In the genomic region with DNA sequence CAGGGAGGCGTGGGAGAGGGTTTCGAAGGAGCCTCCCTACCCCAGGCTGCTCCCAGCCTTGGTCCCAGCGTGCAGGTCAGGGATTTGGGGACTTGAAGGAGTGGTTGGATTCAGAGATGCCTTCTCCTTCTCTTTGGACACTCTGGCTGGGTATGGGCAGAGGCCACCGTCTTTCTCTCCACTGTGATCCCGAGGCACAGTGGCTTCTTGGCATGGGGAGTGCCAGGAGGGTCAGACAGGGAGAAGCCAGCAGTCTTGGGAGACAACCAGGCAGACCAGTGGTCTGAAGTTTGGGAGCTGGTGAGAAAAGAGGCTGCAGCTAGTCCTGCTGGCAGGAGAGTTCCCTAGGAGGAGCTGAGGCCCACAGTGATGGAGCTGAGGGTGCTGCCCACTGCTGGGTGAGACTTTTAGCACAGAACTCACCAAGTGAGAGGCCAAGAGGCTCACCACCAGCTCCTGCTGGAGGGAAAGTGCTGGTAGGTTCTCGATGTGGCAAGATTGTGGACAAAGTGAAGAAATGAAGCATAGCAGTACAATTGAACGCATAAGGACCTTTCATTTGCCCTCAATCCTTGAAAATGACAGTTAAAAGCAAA, we compare ENCODE assay signal across 13 cellular contexts. TPM values are rescaled to one million over a fixed set of nuclear protein-coding genes. Genes with fewer than 3 reads are reported as not detected.
DNase-seq lines count a peak whose midpoint lies in the region; ATAC-seq and TF ChIP-seq lines count a peak whose summit lies in the region.
"Had no signal": no experiment of that assay in that cellular context is flagged by ENCODE, and none has a peak within 500 bp of the region (broad histone marks: within the 10 kb centered on the region; RNA-seq: fewer than 3 reads in every experiment).

No MANE protein-coding gene starts in this region.

- no peaks in the 10 kb centered on the region for H3K9me3 ChIP-seq in mammary epithelial cell (replicated peaks; ENCODE audit: insufficient read depth, low read length)
- H3K9me3 ChIP-seq: adrenal gland, HAP-1 had no signal

- H3K27me3 ChIP-seq in mammary epithelial cell (ENCODE audit: insufficient read depth, low read length) = no peaks in the 10 kb centered on the region
- H3K27me3 ChIP-seq: adrenal gland had no signal

- no peak overlapping the region for H3K4me2 ChIP-seq in mammary epithelial cell (ENCODE audit: insufficient read depth, low read depth, low read length)

- H3K4me1 ChIP-seq in mammary epithelial cell (ENCODE audit: insufficient read depth, low read length) = no peaks in the 10 kb centered on the region
- H3K4me1 ChIP-seq: adrenal gland, HAP-1 had no signal

- H3K4me3 ChIP-seq in mammary epithelial cell (replicated peaks in 1 of 3; ENCODE audit: insufficient read depth in 1 of 3, low read depth in 2 of 3, low read length in 3 of 3) = no peak overlapping the region
- H3K4me3 ChIP-seq: adrenal gland, HAP-1 had no signal

- CTCF ChIA-PET in mammary epithelial cell (lab: Charles Lee; ENCODE audit: low non-redundant PET) = interaction anchor here (1.0 kb wide), 1 partner anchor 35 kb away, joined by 5 read pairs; no protein-coding TSS in a partner anchor

- no peak overlapping the region for H3K9ac ChIP-seq in mammary epithelial cell (ENCODE audit: insufficient read depth, low read length)

- intact Hi-C loops in mammary epithelial cell (cut with micrococcal nuclease) = no loop called here

- H2AFZ ChIP-seq in mammary epithelial cell (ENCODE audit: low read depth, low read length) = no peak overlapping the region

- DNase-seq in AG20443 (ENCODE audit: low spot score) = peak; percentile 39
- DNase-seq in M059J (ENCODE audit: low read depth) = peak; percentile 10
- DNase-seq in myocyte (ENCODE audit: low read depth) = peak; percentile 30
- no peak for DNase-seq in NCI-H2196 (lab: John Stamatoyannopoulos, UW; ENCODE audit: unreplicated experiment)
- no peak for DNase-seq in activated effector memory CD4-positive, alpha-beta T cell treated with Interleukin-2 at 50 U/mL for 16 hours
- DNase-seq in mammary epithelial cell = no peak
- DNase-seq: activated CD4-positive, CD25-positive, alpha-beta regulatory T cell treated with anti-CD3 and anti-CD28 coated beads, Interleukin-2, amount 50 U/mL, for 72 hours; kidney glomerular epithelial cell; NCI-H2081 treated with DMSO at 0.1 percent for 48 hours had no signal

- 89% methylated on average over 4 of the region's 7 CpGs for WGBS in mammary epithelial cell (ENCODE audit: low coverage, missing lambda C conversion rate)

- no peaks in the 10 kb centered on the region for H3K36me3 ChIP-seq in mammary epithelial cell (ENCODE audit: insufficient read depth, low read length)
- H3K36me3 ChIP-seq: adrenal gland, HAP-1 had no signal

- H3K27ac ChIP-seq in cingulate gyrus (ENCODE audit: low read depth, low read length) (peak overlapping the region; percentile 47), mammary epithelial cell (ENCODE audit: insufficient read depth, low read depth, low read length) (no peak overlapping the region)
- H3K27ac ChIP-seq: adrenal gland had no signal

- peak in 1 of 2 donors; percentile 2 for TF ChIP-seq CTCF in mammary epithelial cell (conservative IDR thresholded peaks at IDR 0.05 in 1 of 2, IDR thresholded peaks at IDR 0.05 in 1 of 2; ENCODE audit: extremely low read depth in 1 of 2, insufficient read depth in 1 of 2, low read depth in 1 of 2, low read length in 2 of 2)

- H3K79me2 ChIP-seq in mammary epithelial cell (ENCODE audit: insufficient read depth, low read length) = peaks cover 6% of the 10 kb centered on the region

- no TSS peak for BruUV-seq in mammary epithelial cell (replicated peaks; lab: Mats Ljungman, UMichigan)

- ATAC-seq in HG02970 (IDR thresholded peaks at IDR 0.05; ENCODE audit: low FRiP score, unreplicated experiment) = no peak

- in situ Hi-C loops in mammary epithelial cell (cut with MboI; ENCODE audit: low sequenced_read_pairs in 2 of 2) = loop anchor here in 1 of 2 donors (25.0 kb wide), 1 partner anchor 287 kb away; no protein-coding TSS in a partner anchor

- dilution Hi-C loops in mammary epithelial cell (cut with HindIII; ENCODE audit: low sequenced_read_pairs) = no loop called here

- no peaks in the 10 kb centered on the region for H4K20me1 ChIP-seq in mammary epithelial cell (ENCODE audit: insufficient read depth, low read length)

RNA-seq across cellular contexts. Expression of a gene that starts 35.2 kb away (rescaled TPM):
- not detected in 2 replicates for total RNA-seq in M059J (2014; rRNA removed; shearing (Covaris generic))
- 0.03 TPM in 1 of 2 replicates, not detected in the other for total RNA-seq in myocyte
- not detected for polyA plus RNA-seq in myocyte (2012)
- under 1 TPM in 1 of 2 donors, not detected in 1; 0.19 TPM for total RNA-seq in mammary epithelial cell
- polyA plus RNA-seq in mammary epithelial cell = 0.03 TPM
- polyA minus RNA-seq in mammary epithelial cell = not detected

RNA-seq across cellular contexts. Expression of a gene that starts 44.6 kb away (rescaled TPM):
- 11.5 and 18.9 TPM in 2 replicates for total RNA-seq in M059J (2014; rRNA removed; shearing (Covaris generic))
- total RNA-seq in myocyte (42.8 and 46.6 TPM in 2 replicates), mammary epithelial cell (10 to 100 TPM; 32.7 to 44.3 TPM)
- polyA plus RNA-seq in myocyte (2012) = 54.3 TPM
- polyA plus RNA-seq in mammary epithelial cell = 10.1 TPM
- 9.8 TPM for polyA minus RNA-seq in mammary epithelial cell

Comparison
In these comparisons a context has a peak if more than half of its experiments do, and no peak if none do; other contexts are left out.
1. DNase-seq: peak in AG20443 (single experiment), M059J (single experiment) and myocyte (single experiment); none in NCI-H2196 (single experiment), activated effector memory CD4-positive, alpha-beta T cell treated with Interleukin-2 at 50 U/mL for 16 hours (single experiment) and mammary epithelial cell (single experiment).